1 cellular context compared by ENCODE assay signal in genomic region chr10:97584798-97585438, GRCh38.
A peak's percentile ranks its signal among the peaks of the same experiment; 100 is the strongest.
TF ChIP-seq lines count a peak whose summit lies in the region.

No MANE protein-coding gene starts in this region.

TF ChIP-seq in HepG2, 621 proteins besides CTCF, POLR2A, EP300 and RAD21 (continued from another document and continues in another):
- TF ChIP-seq SRSF9 (IDR thresholded peaks at IDR 0.05; ENCODE audit: borderline replicate concordance, insufficient read depth, low read depth, low read length, poor library complexity, severe bottlenecking) (no peak), MTF1 (CRISPR knock-in tag; IDR thresholded peaks at IDR 0.05) (no peak), HOXA3 (CRISPR knock-in tag; IDR thresholded peaks at IDR 0.05) (peak; percentile 20; the same call in 1 of the 2 replicates), ZNF556 (CRISPR knock-in tag; IDR thresholded peaks at IDR 0.05; ENCODE audit: borderline replicate concordance) (no peak), FOXK1 (CRISPR knock-in tag; IDR thresholded peaks at IDR 0.05; ENCODE audit: borderline replicate concordance, low read depth) (no peak), ZNF230 (CRISPR knock-in tag; IDR thresholded peaks at IDR 0.05) (no peak), ZNF724P (CRISPR knock-in tag; IDR thresholded peaks at IDR 0.05; ENCODE audit: borderline replicate concordance) (0 out of 2 replicates have a peak, but pooled peaks have one; percentile 57), SCMH1 (CRISPR knock-in tag; IDR thresholded peaks at IDR 0.05; ENCODE audit: borderline replicate concordance) (no peak), SRF (IDR thresholded peaks at IDR 0.05; ENCODE audit: low read depth, low read length) (no peak), BORCS8-MEF2B (CRISPR knock-in tag; IDR thresholded peaks at IDR 0.05) (no peak), RAD51 (IDR thresholded peaks at IDR 0.05; ENCODE audit: borderline replicate concordance) (peak; percentile 42; the same call in 1 of the 2 replicates), POLR2G (IDR thresholded peaks at IDR 0.05; ENCODE audit: low read depth, low read length) (no peak), SATB2 (CRISPR knock-in tag; IDR thresholded peaks at IDR 0.05) (0 out of 2 replicates have a peak, but pooled peaks have one; percentile 60), ZNF260 (CRISPR knock-in tag; IDR thresholded peaks at IDR 0.05; ENCODE audit: borderline replicate concordance, low read depth) (no peak), THRA (CRISPR knock-in tag; IDR thresholded peaks at IDR 0.05; ENCODE audit: borderline replicate concordance) (0 out of 2 replicates have a peak, but pooled peaks have one; percentile 28), JUN (CRISPR knock-in tag; IDR thresholded peaks at IDR 0.05) (no peak), RFX1 (IDR thresholded peaks at IDR 0.05) (no peak), TBX2 (CRISPR knock-in tag; IDR thresholded peaks at IDR 0.05; ENCODE audit: borderline replicate concordance) (no peak), XRCC5 (optimal IDR thresholded peaks at IDR 0.05; ENCODE audit: low read length) (no peak), THAP11 (CRISPR knock-in tag; IDR thresholded peaks at IDR 0.05) (no peak), PHB2 (IDR thresholded peaks at IDR 0.05; ENCODE audit: partially characterized antibody) (no peak), ZC3H13 (CRISPR knock-in tag; IDR thresholded peaks at IDR 0.05) (no peak), PPARG (CRISPR knock-in tag; conservative IDR thresholded peaks at IDR 0.05) (0 out of 2 replicates have a peak, but pooled peaks have one; percentile 40), ARID2 (CRISPR knock-in tag; IDR thresholded peaks at IDR 0.05; ENCODE audit: borderline replicate concordance) (no peak), TGIF2 (CRISPR knock-in tag; IDR thresholded peaks at IDR 0.05) (peak; percentile 66; the same call in 1 of the 2 replicates), ZFP37 (CRISPR knock-in tag; IDR thresholded peaks at IDR 0.05; ENCODE audit: borderline replicate concordance) (peak; percentile 80; the same call in 1 of the 2 replicates), GABPA (IDR thresholded peaks at IDR 0.05; ENCODE audit: low read depth, low read length) (no peak), GABPA (CRISPR knock-in tag; IDR thresholded peaks at IDR 0.05; ENCODE audit: low read depth) (no peak), SIX1 (CRISPR knock-in tag; IDR thresholded peaks at IDR 0.05; ENCODE audit: borderline replicate concordance) (0 out of 2 replicates have a peak, but pooled peaks have one; percentile 20), AKNA (CRISPR knock-in tag; IDR thresholded peaks at IDR 0.05; ENCODE audit: borderline replicate concordance) (no peak), AHR (CRISPR knock-in tag; IDR thresholded peaks at IDR 0.05) (no peak), ATRX (CRISPR knock-in tag; IDR thresholded peaks at IDR 0.05; ENCODE audit: borderline replicate concordance) (no peak), NCOA5 (CRISPR knock-in tag; IDR thresholded peaks at IDR 0.05) (no peak), ZNF629 (CRISPR knock-in tag; conservative IDR thresholded peaks at IDR 0.05) (peak; percentile 27; the same call in 1 of the 2 replicates), ZNF557 (CRISPR knock-in tag; IDR thresholded peaks at IDR 0.05) (no peak), ZNF30 (CRISPR knock-in tag; IDR thresholded peaks at IDR 0.05) (0 out of 2 replicates have a peak, but pooled peaks have one; percentile 16), ZNF354B (CRISPR knock-in tag; IDR thresholded peaks at IDR 0.05) (0 out of 2 replicates have a peak, but pooled peaks have one; percentile 36), ARNT2 (CRISPR knock-in tag; IDR thresholded peaks at IDR 0.05; ENCODE audit: low read depth) (0 out of 2 replicates have a peak, but pooled peaks have one; percentile 22), GMEB1 (CRISPR knock-in tag; IDR thresholded peaks at IDR 0.05; ENCODE audit: borderline replicate concordance) (no peak), ZNF451 (CRISPR knock-in tag; IDR thresholded peaks at IDR 0.05) (no peak), ZFYVE20 (CRISPR knock-in tag; IDR thresholded peaks at IDR 0.05; ENCODE audit: borderline replicate concordance, low read depth) (no peak), RELA (CRISPR knock-in tag; IDR thresholded peaks at IDR 0.05) (no peak), ZNF75D (CRISPR knock-in tag; IDR thresholded peaks at IDR 0.05; ENCODE audit: borderline replicate concordance) (no peak), MEF2D (CRISPR knock-in tag; IDR thresholded peaks at IDR 0.05) (no peak), IRX3 (CRISPR knock-in tag; IDR thresholded peaks at IDR 0.05; ENCODE audit: borderline replicate concordance, low read depth) (peak; percentile 68; the same call in 1 of the 2 replicates), ZNF550 (CRISPR knock-in tag; IDR thresholded peaks at IDR 0.05; ENCODE audit: borderline replicate concordance) (no peak), HMG20A (CRISPR knock-in tag; IDR thresholded peaks at IDR 0.05; ENCODE audit: borderline replicate concordance) (no peak), MTA1 (CRISPR knock-in tag; IDR thresholded peaks at IDR 0.05; ENCODE audit: borderline replicate concordance) (no peak), ZFP36L1 (CRISPR knock-in tag; IDR thresholded peaks at IDR 0.05) (0 out of 2 replicates have a peak, but pooled peaks have one; percentile 28), NFYC (CRISPR knock-in tag; IDR thresholded peaks at IDR 0.05) (no peak), ZNF790 (CRISPR knock-in tag; IDR thresholded peaks at IDR 0.05; ENCODE audit: borderline replicate concordance) (no peak), TBX3 (IDR thresholded peaks at IDR 0.05; ENCODE audit: borderline replicate concordance) (no peak), MXI1 (IDR thresholded peaks at IDR 0.05; ENCODE audit: borderline replicate concordance, low read depth, low read length) (peak; percentile 17; the same call in 1 of the 3 replicates), ZNF776 (CRISPR knock-in tag; IDR thresholded peaks at IDR 0.05) (no peak), NFATC3 (CRISPR knock-in tag; IDR thresholded peaks at IDR 0.05) (no peak), ZNF883 (CRISPR knock-in tag; IDR thresholded peaks at IDR 0.05; ENCODE audit: not compliant biosample characterization) (no peak), STAG1 (CRISPR knock-in tag; IDR thresholded peaks at IDR 0.05) (no peak), TMF1 (CRISPR knock-in tag; IDR thresholded peaks at IDR 0.05; ENCODE audit: low read depth) (peak; percentile 51; the same call in 1 of the 2 replicates)
- TF ChIP-seq, protein P1, sequence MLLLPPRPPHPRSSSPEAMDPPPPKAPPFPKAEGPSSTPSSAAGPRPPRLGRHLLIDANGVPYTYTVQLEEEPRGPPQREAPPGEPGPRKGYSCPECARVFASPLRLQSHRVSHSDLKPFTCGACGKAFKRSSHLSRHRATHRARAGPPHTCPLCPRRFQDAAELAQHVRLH (CRISPR knock-in tag; IDR thresholded peaks at IDR 0.05; ENCODE audit: borderline replicate concordance, low read depth) = 0 out of 2 replicates have a peak, but pooled peaks have one; percentile 31
- TF ChIP-seq, protein P2, sequence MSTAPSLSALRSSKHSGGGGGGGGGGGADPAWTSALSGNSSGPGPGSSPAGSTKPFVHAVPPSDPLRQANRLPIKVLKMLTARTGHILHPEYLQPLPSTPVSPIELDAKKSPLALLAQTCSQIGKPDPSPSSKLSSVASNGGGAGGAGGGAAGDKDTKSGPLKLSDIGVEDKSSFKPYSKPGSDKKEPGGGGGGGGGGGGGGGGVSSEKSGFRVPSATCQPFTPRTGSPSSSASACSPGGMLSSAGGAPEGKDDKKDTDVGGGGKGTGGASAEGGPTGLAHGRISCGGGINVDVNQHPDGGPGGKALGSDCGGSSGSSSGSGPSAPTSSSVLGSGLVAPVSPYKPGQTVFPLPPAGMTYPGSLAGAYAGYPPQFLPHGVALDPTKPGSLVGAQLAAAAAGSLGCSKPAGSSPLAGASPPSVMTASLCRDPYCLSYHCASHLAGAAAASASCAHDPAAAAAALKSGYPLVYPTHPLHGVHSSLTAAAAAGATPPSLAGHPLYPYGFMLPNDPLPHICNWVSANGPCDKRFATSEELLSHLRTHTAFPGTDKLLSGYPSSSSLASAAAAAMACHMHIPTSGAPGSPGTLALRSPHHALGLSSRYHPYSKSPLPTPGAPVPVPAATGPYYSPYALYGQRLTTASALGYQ (CRISPR knock-in tag; IDR thresholded peaks at IDR 0.05) = no peak
- TF ChIP-seq, protein P3, sequence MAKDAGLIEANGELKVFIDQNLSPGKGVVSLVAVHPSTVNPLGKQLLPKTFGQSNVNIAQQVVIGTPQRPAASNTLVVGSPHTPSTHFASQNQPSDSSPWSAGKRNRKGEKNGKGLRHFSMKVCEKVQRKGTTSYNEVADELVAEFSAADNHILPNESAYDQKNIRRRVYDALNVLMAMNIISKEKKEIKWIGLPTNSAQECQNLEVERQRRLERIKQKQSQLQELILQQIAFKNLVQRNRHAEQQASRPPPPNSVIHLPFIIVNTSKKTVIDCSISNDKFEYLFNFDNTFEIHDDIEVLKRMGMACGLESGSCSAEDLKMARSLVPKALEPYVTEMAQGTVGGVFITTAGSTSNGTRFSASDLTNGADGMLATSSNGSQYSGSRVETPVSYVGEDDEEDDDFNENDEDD (CRISPR knock-in tag; IDR thresholded peaks at IDR 0.05; ENCODE audit: borderline replicate concordance) = peak; percentile 93
- TF ChIP-seq, protein P4, sequence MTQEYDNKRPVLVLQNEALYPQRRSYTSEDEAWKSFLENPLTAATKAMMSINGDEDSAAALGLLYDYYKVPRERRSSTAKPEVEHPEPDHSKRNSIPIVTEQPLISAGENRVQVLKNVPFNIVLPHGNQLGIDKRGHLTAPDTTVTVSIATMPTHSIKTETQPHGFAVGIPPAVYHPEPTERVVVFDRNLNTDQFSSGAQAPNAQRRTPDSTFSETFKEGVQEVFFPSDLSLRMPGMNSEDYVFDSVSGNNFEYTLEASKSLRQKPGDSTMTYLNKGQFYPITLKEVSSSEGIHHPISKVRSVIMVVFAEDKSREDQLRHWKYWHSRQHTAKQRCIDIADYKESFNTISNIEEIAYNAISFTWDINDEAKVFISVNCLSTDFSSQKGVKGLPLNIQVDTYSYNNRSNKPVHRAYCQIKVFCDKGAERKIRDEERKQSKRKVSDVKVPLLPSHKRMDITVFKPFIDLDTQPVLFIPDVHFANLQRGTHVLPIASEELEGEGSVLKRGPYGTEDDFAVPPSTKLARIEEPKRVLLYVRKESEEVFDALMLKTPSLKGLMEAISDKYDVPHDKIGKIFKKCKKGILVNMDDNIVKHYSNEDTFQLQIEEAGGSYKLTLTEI (CRISPR knock-in tag; conservative IDR thresholded peaks at IDR 0.05) = no peak
- TF ChIP-seq, protein P5, sequence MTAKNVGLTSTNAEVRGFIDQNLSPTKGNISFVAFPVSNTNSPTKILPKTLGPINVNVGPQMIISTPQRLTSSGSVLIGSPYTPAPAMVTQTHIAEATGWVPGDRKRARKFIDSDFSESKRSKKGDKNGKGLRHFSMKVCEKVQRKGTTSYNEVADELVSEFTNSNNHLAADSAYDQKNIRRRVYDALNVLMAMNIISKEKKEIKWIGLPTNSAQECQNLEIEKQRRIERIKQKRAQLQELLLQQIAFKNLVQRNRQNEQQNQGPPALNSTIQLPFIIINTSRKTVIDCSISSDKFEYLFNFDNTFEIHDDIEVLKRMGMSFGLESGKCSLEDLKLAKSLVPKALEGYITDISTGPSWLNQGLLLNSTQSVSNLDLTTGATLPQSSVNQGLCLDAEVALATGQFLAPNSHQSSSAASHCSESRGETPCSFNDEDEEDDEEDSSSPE (CRISPR knock-in tag; IDR thresholded peaks at IDR 0.05) = peak; percentile 92
